Comparison of ENCODE assay signal across 25 cellular contexts in the genomic region with DNA sequence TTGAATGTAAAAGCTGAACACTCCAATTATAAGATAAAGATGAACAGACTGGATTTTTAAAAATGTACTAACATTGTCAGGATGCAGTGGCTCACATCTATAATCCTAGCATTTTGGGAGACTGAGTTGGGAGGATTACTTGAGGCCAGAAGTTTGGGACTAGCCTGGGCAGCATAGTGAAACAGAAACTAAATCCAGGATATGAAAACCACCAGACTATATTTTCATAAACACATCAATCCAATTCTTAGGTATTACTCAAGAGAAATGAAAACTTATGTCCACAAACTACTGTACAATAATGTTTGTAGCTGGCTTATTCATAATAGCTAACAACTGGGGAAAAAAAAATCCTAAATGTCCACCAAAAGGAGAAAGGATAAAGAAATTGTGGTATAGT. TPM values are rescaled to one million over a fixed set of nuclear protein-coding genes. Genes with fewer than 3 reads are reported as not detected.
DNase-seq lines count a peak whose midpoint lies in the region; ATAC-seq, FAIRE-seq and TF ChIP-seq lines count a peak whose summit lies in the region.
"Had no signal": no experiment of that assay in that cellular context is flagged by ENCODE, and none has a peak within 500 bp of the region (broad histone marks: within the 10 kb centered on the region; RNA-seq: fewer than 3 reads in every experiment).

No MANE protein-coding gene starts in this region.

- in situ Hi-C loops in K562 (cut with MboI): no loop called here

- no peaks in the 10 kb centered on the region for H3K27me3 Mint-ChIP-seq in activated T-cell treated with anti-CD3 and anti-CD28 coated beads, Interleukin-2, amount 50 U/mL, for 72 hours (ENCODE audit: low read depth)
- H3K27me3 Mint-ChIP-seq: IgD-negative memory B cell had no signal

- POLR2A ChIA-PET in K562 (lab: Yijun Ruan, JAX): no interaction called here

- CTCF ChIA-PET in K562 (lab: Yijun Ruan, JAX; ENCODE audit: low intra/inter-chr PET ratio): no interaction called here

- H3K27ac Mint-ChIP-seq in activated T-cell treated with anti-CD3 and anti-CD28 coated beads, Interleukin-2, amount 50 U/mL, for 72 hours: peak overlapping the region; percentile 14
- H3K27ac Mint-ChIP-seq: CD14-positive monocyte, GM23338, IgD-negative memory B cell had no signal

- no peaks in the 10 kb centered on the region for H3K36me3 ChIP-seq in Loucy (ENCODE audit: insufficient read depth, low read length)
- no peaks in the 10 kb centered on the region for H3K36me3 ChIP-seq in K562 (ENCODE audit: control insufficient read depth, insufficient read depth, low read length)
- no peaks in the 10 kb centered on the region for H3K36me3 ChIP-seq in osteoblast (ENCODE audit: insufficient read depth, low read length)
- no peaks in the 10 kb centered on the region for H3K36me3 ChIP-seq in tibial artery
- H3K36me3 ChIP-seq: gastroesophageal sphincter, pancreas had no signal

- no peak for FAIRE-seq in K562 (lab: Jason Lieb, UNC)
- FAIRE-seq: GM19239, pancreas had no signal

- no peak for TF ChIP-seq POLR2A in K562 (conservative IDR thresholded peaks at IDR 0.05)

- peaks cover 7% of the 10 kb centered on the region for H3K4me1 ChIP-seq in Loucy (ENCODE audit: insufficient read depth, low read length, poor library complexity, severe bottlenecking)
- H3K4me1 ChIP-seq in K562 (replicated peaks in 1 of 2; ENCODE audit: control insufficient read depth in 2 of 2, insufficient read depth in 2 of 2, low read length in 2 of 2): no peaks in the 10 kb centered on the region
- H3K4me1 ChIP-seq in osteoblast (ENCODE audit: insufficient read depth, low read length): no peaks in the 10 kb centered on the region
- peaks cover 0 to 7% (median 0%) of the 10 kb centered on the region in 4 donors for H3K4me1 ChIP-seq in tibial artery
- H3K4me1 ChIP-seq: gastroesophageal sphincter, pancreas, testis had no signal

- H3K27ac ChIP-seq in K562 (ENCODE audit: extremely low read depth, low read depth, low read length) (no peak overlapping the region), osteoblast (ENCODE audit: low read depth, low read length) (no peak overlapping the region), tibial artery (no peak overlapping the region)
- H3K27ac ChIP-seq: dorsolateral prefrontal cortex, gastroesophageal sphincter, pancreas, SK-N-MC, testis had no signal

- no peak for TF ChIP-seq RAD21 in K562 (CRISPR knock-in tag; conservative IDR thresholded peaks at IDR 0.05 in 1 of 2, IDR thresholded peaks at IDR 0.05 in 1 of 2)

- H3K79me2 ChIP-seq in Loucy (ENCODE audit: insufficient read depth, low read length) (no peaks in the 10 kb centered on the region), K562 (ENCODE audit: control insufficient read depth, insufficient read depth, low read length) (no peaks in the 10 kb centered on the region), osteoblast (ENCODE audit: insufficient read depth, low read length) (no peaks in the 10 kb centered on the region)

- H3K4me3 ChIP-seq in Loucy (ENCODE audit: low read length, poor library complexity, severe bottlenecking): peak overlapping the region; percentile 47
- H3K4me3 ChIP-seq in K562: no peak overlapping the region
- H3K4me3 ChIP-seq in osteoblast (ENCODE audit: insufficient read depth, low read length): no peak overlapping the region
- H3K4me3 ChIP-seq in tibial artery: no peak overlapping the region
- H3K4me3 ChIP-seq: dorsolateral prefrontal cortex, gastroesophageal sphincter, GM23338, pancreas, SK-N-MC, testis had no signal

- peak overlapping the region; percentile 85 for H2AFZ ChIP-seq in Loucy (ENCODE audit: low read length)
- peak overlapping the region; percentile 24; the same call in 1 of the 2 replicates for H2AFZ ChIP-seq in K562 (ENCODE audit: low read depth, low read length)
- peak overlapping the region; percentile 26 for H2AFZ ChIP-seq in osteoblast (ENCODE audit: low read length)
- H2AFZ ChIP-seq: GM23338 had no signal

- peaks cover 4% of the 10 kb centered on the region for H3K27me3 ChIP-seq in Loucy (ENCODE audit: insufficient read depth, low read length, poor library complexity, severe bottlenecking)
- no peaks in the 10 kb centered on the region for H3K27me3 ChIP-seq in K562 (ENCODE audit: control insufficient read depth in 2 of 2, insufficient read depth in 2 of 2, low read length in 2 of 2)
- H3K27me3 ChIP-seq in osteoblast (ENCODE audit: insufficient read depth, low read length): no peaks in the 10 kb centered on the region
- H3K27me3 ChIP-seq in tibial artery: no peaks in the 10 kb centered on the region
- H3K27me3 ChIP-seq: dorsolateral prefrontal cortex, gastroesophageal sphincter, pancreas, testis had no signal

- no peaks in the 10 kb centered on the region for H3K9me2 ChIP-seq in Loucy (replicated peaks; ENCODE audit: low read depth, low read length)

- no peaks in the 10 kb centered on the region for H3K9me3 Mint-ChIP-seq in activated T-cell treated with anti-CD3 and anti-CD28 coated beads, Interleukin-2, amount 50 U/mL, for 72 hours
- H3K9me3 Mint-ChIP-seq: GM23338; naive thymus-derived CD4-positive, alpha-beta T cell had no signal

- no peaks in the 10 kb centered on the region for H3K9me3 ChIP-seq in Loucy (ENCODE audit: insufficient read depth, low read depth, low read length)
- no peaks in the 10 kb centered on the region for H3K9me3 ChIP-seq in K562 (replicated peaks; ENCODE audit: control insufficient read depth, insufficient read depth, low read depth, low read length)
- no peaks in the 10 kb centered on the region for H3K9me3 ChIP-seq in osteoblast (ENCODE audit: low read depth, low read length)
- H3K9me3 ChIP-seq in tibial artery: no peaks in the 10 kb centered on the region
- H3K9me3 ChIP-seq: gastroesophageal sphincter, pancreas, testis had no signal

- no peak for ATAC-seq in activated T-cell treated with anti-CD3 and anti-CD28 coated beads, Interleukin-2, amount 50 U/mL, for 72 hours (replicated peaks in 1 of 2)
- ATAC-seq in K562 (no peak), HG03378 (IDR thresholded peaks at IDR 0.05; ENCODE audit: unreplicated experiment) (no peak)
- ATAC-seq: activated CD4-positive, CD25-positive, alpha-beta regulatory T cell treated with anti-CD3 and anti-CD28 coated beads, Interleukin-2, amount 50 U/mL, for 24 hours; gastroesophageal sphincter; GM23338; naive thymus-derived CD4-positive, alpha-beta T cell; pancreas; sciatic nerve had no signal

- H3K36me3 Mint-ChIP-seq in activated T-cell treated with anti-CD3 and anti-CD28 coated beads, Interleukin-2, amount 50 U/mL, for 72 hours (ENCODE audit: insufficient read depth in 2 of 2): peaks cover 2 to 3% of the 10 kb centered on the region in 2 donors
- H3K36me3 Mint-ChIP-seq: CD14-positive monocyte had no signal

- intact Hi-C loops in K562 (cut with micrococcal nuclease) (no loop called here), tibial artery (cut with DNase I; ENCODE audit: low total_unique reads) (no loop called here)

- H3F3A ChIP-seq in Loucy (ENCODE audit: low read depth): no peaks in the 10 kb centered on the region

- DNase-seq in activated T-cell treated with anti-CD3 and anti-CD28 coated beads, Interleukin-2, amount 50 U/mL, for 72 hours: no peak
- DNase-seq in activated T-cell treated with anti-CD3 and anti-CD28 coated beads, Interleukin-2, amount 50 U/mL, for 48 hours: no peak
- DNase-seq in K562 (ENCODE audit: extremely low read depth in 1 of 4, low spot score in 3 of 4) (no peak), osteoblast (ENCODE audit: insufficient read length, low spot score, missing footprints) (no peak), DMS153 (lab: John Stamatoyannopoulos, UW) (no peak), tibial artery (no peak)
- DNase-seq: activated effector memory CD4-positive, alpha-beta T cell treated with anti-CD3 and anti-CD28 coated beads, Interleukin-2, amount 50 U/mL, for 16 hours; dorsolateral prefrontal cortex; GF-D8; mesendoderm; naive thymus-derived CD4-positive, alpha-beta T cell; NCI-H1048; NCI-H2029; pancreas; testis had no signal

- H3K4me3 Mint-ChIP-seq in activated T-cell treated with anti-CD3 and anti-CD28 coated beads, Interleukin-2, amount 50 U/mL, for 72 hours: no peak overlapping the region
- H3K4me3 Mint-ChIP-seq: CD14-positive monocyte, GM23338 had no signal

- TF ChIP-seq EP300 in K562 (IDR thresholded peaks at IDR 0.05; ENCODE audit: low read length): no peak

- no TSS peak for BruUV-seq in K562 (replicated peaks; lab: Mats Ljungman, UMichigan)

- H3K4me2 ChIP-seq in Loucy (ENCODE audit: low read depth, low read length, poor library complexity, severe bottlenecking) (peak overlapping the region; percentile 44), K562 (ENCODE audit: insufficient read depth, low read length) (no peak overlapping the region), osteoblast (ENCODE audit: insufficient read depth, low read length) (no peak overlapping the region)
- H3K4me2 ChIP-seq: GM23338 had no signal

- no peaks in the 10 kb centered on the region for H3K9me1 ChIP-seq in K562 (ENCODE audit: control insufficient read depth, insufficient read depth, low read length)

- TF ChIP-seq CTCF in Loucy (conservative IDR thresholded peaks at IDR 0.05; ENCODE audit: low read length) (no peak), K562 (IDR thresholded peaks at IDR 0.05 in 2 of 3, conservative IDR thresholded peaks at IDR 0.05 in 1 of 3; ENCODE audit: insufficient read depth in 2 of 3, low read depth in 1 of 3, low read length in 3 of 3) (no peak), osteoblast (IDR thresholded peaks at IDR 0.05; ENCODE audit: extremely low read depth, low read depth, low read length) (no peak), tibial artery (IDR thresholded peaks at IDR 0.05) (no peak)

- peaks cover 24% of the 10 kb centered on the region for H3K4me1 Mint-ChIP-seq in activated T-cell treated with anti-CD3 and anti-CD28 coated beads, Interleukin-2, amount 50 U/mL, for 72 hours (ENCODE audit: low read depth)
- H3K4me1 Mint-ChIP-seq: GM23338 had no signal

- H3K9ac ChIP-seq in Loucy (ENCODE audit: low read depth, low read length, poor library complexity, severe bottlenecking) (no peak overlapping the region), K562 (ENCODE audit: insufficient read depth in 1 of 2, low read depth in 2 of 2, low read length in 2 of 2) (no peak overlapping the region)

- no peaks in the 10 kb centered on the region for H4K20me1 ChIP-seq in Loucy (ENCODE audit: insufficient read depth, low read length, poor library complexity, severe bottlenecking)
- no peaks in the 10 kb centered on the region for H4K20me1 ChIP-seq in K562 (replicated peaks; ENCODE audit: control insufficient read depth, insufficient read depth, low read length)
- no peaks in the 10 kb centered on the region for H4K20me1 ChIP-seq in osteoblast (ENCODE audit: insufficient read depth, low read length)

RNA-seq across cellular contexts. Expression of a gene that starts 26.8 kb away (rescaled TPM):
- total RNA-seq in activated T-cell treated with anti-CD3 and anti-CD28 coated beads, Interleukin-2, amount 50 U/mL, for 72 hours: 10 to 100 TPM; 25.1 to 29.0 TPM
- total RNA-seq in K562 (2011; cell fraction: chromatin; rRNA removed; ENCODE audit: low replicate concordance): 15.6 and 50.6 TPM in 2 replicates
- 9.7 and 12.0 TPM in 2 replicates for total RNA-seq in K562 (2011; cell fraction: nucleolus; rRNA removed)
- 18.5 and 21.4 TPM in 2 replicates for total RNA-seq in K562 (2011; cell fraction: nucleoplasm; rRNA removed)
- total RNA-seq in K562 (2014; rRNA removed) (14.7 and 17.7 TPM in 2 replicates), K562 (2014; rRNA removed; fragmentation: Illumina TruSeq; extraction: Trizol) (31.4 and 37.9 TPM in 2 replicates), K562 (2015; rRNA removed; fragmentation: Illumina TruSeq; extraction: Trizol) (27.4 and 30.3 TPM in 2 replicates), K562 (2021) (27.4 and 29.0 TPM in 2 replicates), osteoblast (23.5 and 25.6 TPM in 2 replicates)
- polyA plus RNA-seq in K562 (2011; rRNA removed) (36.6 and 43.9 TPM in 2 replicates), K562 (2014; fragmentation: Illumina TruSeq; extraction: Trizol) (30.7 and 34.8 TPM in 2 replicates), K562 (2014; fragmentation: Nextera tagmentation; extraction: Ambion mirVana) (10 to 100 TPM; 22.1 to 23.6 TPM), K562 (2014; rRNA removed) (22.2 and 22.9 TPM in 2 replicates)
- polyA plus RNA-seq in K562 (2011; cell fraction: cytosol; rRNA removed): 10.2 and 16.4 TPM in 2 replicates
- polyA plus RNA-seq in K562 (2011; cell fraction: nucleus; rRNA removed): 31.2 and 46.7 TPM in 2 replicates
- 16.1 and 23.1 TPM in 2 replicates for polyA plus RNA-seq in K562 (2012)
- polyA minus RNA-seq in K562 (2011; rRNA and poly(A)+ RNA removed): 38.1 and 41.5 TPM in 2 replicates
- polyA minus RNA-seq in K562 (2011; cell fraction: cytosol; rRNA and poly(A)+ RNA removed): 11.6 and 13.8 TPM in 2 replicates
- 13.2 and 24.5 TPM in 2 replicates for polyA minus RNA-seq in K562 (2011; cell fraction: nucleus; rRNA and poly(A)+ RNA removed)

Comparison
In these comparisons a context has a peak if more than half of its experiments do, and no peak if none do; other contexts are left out.
1. H2AFZ ChIP-seq: peak in every context shown above with its lines; median percentile 85 in Loucy; 26 in osteoblast; 24 in K562.